ENCODE assay signal across 9 cellular contexts in the genomic region with DNA sequence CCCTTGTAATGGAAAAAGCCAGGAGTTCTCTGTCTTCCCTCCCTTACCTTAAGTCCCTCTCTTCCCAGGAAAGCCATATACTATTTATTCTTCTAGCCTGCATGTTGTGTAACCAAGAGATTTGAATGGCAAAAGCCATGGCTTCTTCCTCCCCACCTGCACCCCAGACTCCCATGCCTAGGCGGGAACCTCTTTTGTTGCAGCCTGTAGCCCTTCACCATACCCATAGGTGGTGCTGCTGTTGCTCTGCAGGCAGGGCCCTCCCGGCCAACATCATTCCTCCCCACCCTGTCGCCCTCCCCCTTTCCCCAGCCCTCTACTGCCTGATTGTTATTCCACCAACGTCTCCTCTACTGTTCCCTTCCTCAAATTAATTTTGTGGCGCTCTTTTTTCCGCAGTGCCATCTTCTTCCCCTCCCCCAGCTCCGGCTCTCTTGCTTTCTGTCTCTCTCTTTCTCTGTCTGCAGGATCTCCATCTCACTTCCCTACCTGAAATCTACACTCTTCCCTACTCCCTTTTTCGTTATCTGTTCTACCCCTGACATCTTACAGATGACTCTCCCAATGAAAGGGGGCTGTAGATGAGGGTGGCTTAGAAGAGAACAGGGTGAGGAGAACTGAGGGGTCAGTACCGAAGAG. TPM values are rescaled to one million over a fixed set of nuclear protein-coding genes. Genes with fewer than 3 reads are reported as not detected.
DNase-seq lines count a peak whose midpoint lies in the region; ATAC-seq, FAIRE-seq and TF ChIP-seq lines count a peak whose summit lies in the region.
"Had no signal": no experiment of that assay in that cellular context is flagged by ENCODE, and none has a peak within 500 bp of the region (broad histone marks: within the 10 kb centered on the region; RNA-seq: fewer than 3 reads in every experiment).

No MANE protein-coding gene starts in this region.

- no peak overlapping the region for H3K4me3 Mint-ChIP-seq in endodermal cell
- H3K4me3 Mint-ChIP-seq in natural killer cell, result no peak overlapping the region

- H3K4me1 Mint-ChIP-seq in endodermal cell (peaks cover 42% of the 10 kb centered on the region), natural killer cell (peaks cover 10 to 11% of the 10 kb centered on the region in 2 donors)

- H3K27ac ChIP-seq in BLaER1 (peak overlapping the region; percentile 48; the same call in 1 of the 2 replicates), GM23248 (no peak overlapping the region), endodermal cell (ENCODE audit: low read depth, low read length) (peak overlapping the region; percentile 58), small intestine (ENCODE audit: low read depth in 1 of 2, low read length in 1 of 2) (no peak overlapping the region)
- H3K27ac ChIP-seq: upper lobe of left lung had no signal

- H3K9me2 ChIP-seq in GM23248 (ENCODE audit: insufficient read depth), result no peaks in the 10 kb centered on the region

- DNase-seq in GM23248 (peak; percentile 43), NCI-H748 treated with DMSO at 0.1 percent for 48 hours (lab: John Stamatoyannopoulos, UW) (peak; percentile 11), endodermal cell (peak; percentile 90), small intestine (peak; percentile 11), natural killer cell (no peak)
- DNase-seq: upper lobe of left lung had no signal

- H3K9me3 ChIP-seq in BLaER1, result no peaks in the 10 kb centered on the region
- H3K9me3 ChIP-seq in GM23248 (ENCODE audit: low read depth), result no peaks in the 10 kb centered on the region
- no peaks in the 10 kb centered on the region for H3K9me3 ChIP-seq in endodermal cell (ENCODE audit: control insufficient read depth, low read length)
- no peaks in the 10 kb centered on the region for H3K9me3 ChIP-seq in small intestine (ENCODE audit: control insufficient read depth, low read depth)
- H3K9me3 ChIP-seq: upper lobe of left lung had no signal

- in situ Hi-C loops in GM23248 (cut with MboI), result loop anchor here (10.0 kb wide), 1 partner anchor 71 kb away; a partner anchor contains a TSS

- no peak for FAIRE-seq in small intestine (lab: Jason Lieb, UNC)

- intact Hi-C loops in natural killer cell (cut with micrococcal nuclease), result no loop called here

- H3K27me3 ChIP-seq in BLaER1 (no peaks in the 10 kb centered on the region), GM23248 (replicated peaks; ENCODE audit: insufficient read depth) (no peaks in the 10 kb centered on the region), endodermal cell (ENCODE audit: control insufficient read depth, insufficient read depth, low read length, poor library complexity, severe bottlenecking) (no peaks in the 10 kb centered on the region), small intestine (ENCODE audit: control insufficient read depth in 2 of 2, insufficient read depth in 2 of 2, low read length in 2 of 2) (no peaks in the 10 kb centered on the region)
- H3K27me3 ChIP-seq: upper lobe of left lung had no signal

- H3K9ac ChIP-seq in BLaER1, result peak overlapping the region; percentile 25; the same call in 1 of the 2 replicates
- no peak overlapping the region for H3K9ac ChIP-seq in GM23248
- no peak overlapping the region for H3K9ac ChIP-seq in endodermal cell (ENCODE audit: extremely low read depth, low read length, poor library complexity, severe bottlenecking)

- H2AFZ ChIP-seq in GM23248, result no peak overlapping the region

- H3K27ac Mint-ChIP-seq in endodermal cell, result no peak overlapping the region
- no peak overlapping the region for H3K27ac Mint-ChIP-seq in natural killer cell

- TF ChIP-seq CTCF in endodermal cell (conservative IDR thresholded peaks at IDR 0.05), result peak; percentile 94
- no peak for TF ChIP-seq CTCF in natural killer cell (IDR thresholded peaks at IDR 0.05)

- 40 to 54% methylated on average over 8 to 9 of the region's 9 CpGs for WGBS in GM23248 (ENCODE audit: low coverage in 1 of 2, low lambda C conversion rate in 2 of 2, missing lambda C conversion rate in 2 of 2), 2 experiments
- WGBS in endodermal cell (ENCODE audit: insufficient coverage in 1 of 2, insufficient read length in 1 of 2), 2 experiments, result 27 to 31% methylated on average over 7 to 9 of the region's 9 CpGs
- 60 to 67% (median 62%) methylated on average over 9 of the region's 9 CpGs for WGBS in small intestine, 3 donors

- no peaks in the 10 kb centered on the region for H3K9me3 Mint-ChIP-seq in endodermal cell
- no peaks in the 10 kb centered on the region for H3K9me3 Mint-ChIP-seq in natural killer cell

- peaks cover 60% of the 10 kb centered on the region for H3K4me1 ChIP-seq in BLaER1
- H3K4me1 ChIP-seq in GM23248 (ENCODE audit: insufficient read depth), result no peaks in the 10 kb centered on the region
- H3K4me1 ChIP-seq in endodermal cell (ENCODE audit: control insufficient read depth, insufficient read depth, low read length), result peaks cover 17% of the 10 kb centered on the region
- H3K4me1 ChIP-seq in small intestine (ENCODE audit: control insufficient read depth in 2 of 2, insufficient read depth in 1 of 2, low read depth in 1 of 2, low read length in 1 of 2), result no peaks in the 10 kb centered on the region
- H3K4me1 ChIP-seq: upper lobe of left lung had no signal

- H3K27me3 Mint-ChIP-seq in endodermal cell (ENCODE audit: insufficient read depth) (no peaks in the 10 kb centered on the region), natural killer cell (ENCODE audit: low read depth in 2 of 2) (no peaks in the 10 kb centered on the region)

- no peaks in the 10 kb centered on the region for H3F3A ChIP-seq in GM23248 (ENCODE audit: insufficient read depth)

- H3K4me3 ChIP-seq in BLaER1 (peak overlapping the region; percentile 46), GM23248 (no peak overlapping the region), endodermal cell (ENCODE audit: low read length) (no peak overlapping the region), small intestine (ENCODE audit: low read depth in 1 of 2, low read length in 2 of 2) (no peak overlapping the region)
- H3K4me3 ChIP-seq: upper lobe of left lung had no signal

- H3K4me2 ChIP-seq in BLaER1, result peak overlapping the region; percentile 87
- H3K4me2 ChIP-seq in GM23248 (ENCODE audit: unreplicated experiment), result no peak overlapping the region

- peaks cover 52% of the 10 kb centered on the region for H3K36me3 ChIP-seq in BLaER1
- H3K36me3 ChIP-seq in GM23248 (ENCODE audit: low read depth), result peaks cover 4% of the 10 kb centered on the region; the same call in 1 of the 2 replicates
- H3K36me3 ChIP-seq in endodermal cell (ENCODE audit: control insufficient read depth, insufficient read depth, low read length), result peaks cover 23% of the 10 kb centered on the region
- peaks cover 0 to 2% of the 10 kb centered on the region in 2 donors for H3K36me3 ChIP-seq in small intestine (ENCODE audit: control insufficient read depth in 2 of 2, insufficient read depth in 2 of 2, low read length in 2 of 2)

- H4K20me1 ChIP-seq in BLaER1 (peaks cover 54% of the 10 kb centered on the region), GM23248 (ENCODE audit: insufficient read depth) (no peaks in the 10 kb centered on the region)

- ATAC-seq in GM21367 (IDR thresholded peaks at IDR 0.05; ENCODE audit: unreplicated experiment), result no peak
- ATAC-seq in GM19397 (IDR thresholded peaks at IDR 0.05; ENCODE audit: unreplicated experiment), result no peak
- ATAC-seq in natural killer cell, result no peak

- H3K36me3 Mint-ChIP-seq in endodermal cell (ENCODE audit: low read depth), result peaks cover 2% of the 10 kb centered on the region
- no peaks in the 10 kb centered on the region for H3K36me3 Mint-ChIP-seq in natural killer cell

- no peaks in the 10 kb centered on the region for H3K79me2 ChIP-seq in GM23248 (ENCODE audit: insufficient read depth)

RNA-seq across cellular contexts. Expression of a gene that starts 13.8 kb away (rescaled TPM):
- total RNA-seq in GM23248 (2014; rRNA removed; shearing (Covaris generic)), result 13.9 and 25.9 TPM in 2 replicates
- polyA plus RNA-seq in GM23248 (2016; fragmentation: Nextera tagmentation; extraction: Ambion mirVana), result 39.9 TPM in 2 replicates
- 10 to 100 TPM; 43.2 to 45.3 TPM for total RNA-seq in endodermal cell
- polyA plus RNA-seq in endodermal cell (2013, experiment 1 of 2), result 59.9 TPM
- 47.9 TPM for polyA plus RNA-seq in endodermal cell (2013, experiment 2 of 2)
- 10 to 100 TPM; 38.2 to 48.1 (median 43.8) TPM for polyA plus RNA-seq in small intestine
- total RNA-seq in natural killer cell, result 100 to 1,000 TPM; 110 to 136 (median 126) TPM

RNA-seq across cellular contexts. Expression of a gene that starts 47.9 kb away (rescaled TPM):
- not detected in 2 replicates for total RNA-seq in GM23248 (2014; rRNA removed; shearing (Covaris generic))
- polyA plus RNA-seq in GM23248 (2016; fragmentation: Nextera tagmentation; extraction: Ambion mirVana) (not detected in 2 replicates), small intestine (1 to 10 TPM in 2 of 3 donors, under 1 TPM in 1; 0.37 to 8.6 (median 4.0) TPM)
- total RNA-seq in endodermal cell (under 1 TPM in 1 of 2 donors, not detected in 1; 0.55 TPM), natural killer cell (not detected)
- 0.25 TPM for polyA plus RNA-seq in endodermal cell (2013, experiment 1 of 2)
- polyA plus RNA-seq in endodermal cell (2013, experiment 2 of 2), result 0.21 TPM
- total RNA-seq: upper lobe of left lung had no signal

Comparison
In these comparisons a context has a peak if more than half of its experiments do, and no peak if none do; other contexts are left out.
1. H3K27ac ChIP-seq: peak in BLaER1 (single experiment) and endodermal cell (single experiment); none in GM23248 (single experiment) and small intestine (0 of 2).